Comparison of ENCODE assay signal across 8 cellular contexts in the genomic region with DNA sequence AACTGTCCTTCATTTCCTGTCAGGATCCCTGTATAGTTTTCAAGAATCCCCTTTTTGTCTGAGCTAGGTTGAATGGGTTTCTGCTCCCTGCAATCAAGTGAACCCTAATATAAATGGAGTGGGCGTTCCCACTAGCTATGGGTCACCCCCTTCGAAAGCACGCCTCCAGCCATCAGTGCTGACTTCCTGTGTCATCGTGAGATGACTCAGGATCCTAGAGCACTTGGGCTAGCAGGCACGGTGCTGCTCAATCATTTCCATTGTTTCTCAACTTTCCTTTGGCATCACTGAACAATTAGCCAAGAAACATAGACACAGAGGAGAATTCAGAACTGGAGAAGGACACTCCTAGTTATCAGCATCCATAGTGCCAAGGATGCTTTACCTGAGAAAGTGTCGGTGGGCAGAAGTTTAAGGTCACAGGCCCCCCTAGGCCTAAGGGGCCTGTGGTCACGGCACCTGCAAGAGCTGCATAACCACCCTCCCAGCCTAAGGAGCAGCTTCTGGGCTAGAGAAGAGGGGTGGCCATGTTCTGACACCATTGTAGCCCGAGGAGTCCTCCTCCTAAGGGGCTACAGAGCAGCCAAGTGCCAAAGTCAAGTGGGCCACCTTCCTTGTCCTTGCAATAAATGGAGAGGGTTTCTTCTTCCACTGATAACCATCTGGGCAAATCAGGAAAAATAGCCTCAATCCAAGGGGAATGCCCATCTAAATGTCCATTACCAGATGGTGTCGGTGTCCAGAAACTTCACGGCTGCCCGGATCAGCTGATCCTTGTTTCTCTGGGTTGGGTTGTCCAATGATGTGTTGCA.
DNase-seq lines count a peak whose midpoint lies in the region; ATAC-seq and TF ChIP-seq lines count a peak whose summit lies in the region.

No MANE protein-coding gene starts in this region.

- ATAC-seq in GM19035 (IDR thresholded peaks at IDR 0.05; ENCODE audit: unreplicated experiment) = peak; percentile 77

- H3K27ac ChIP-seq in RWPE1 = peak overlapping the region; percentile 69

- DNase-seq in AG10803 (ENCODE audit: low read depth) = peak; percentile 66
- peak; percentile 60 for DNase-seq in RWPE1 (ENCODE audit: low spot score)
- peak; percentile 60 to 69 for DNase-seq in foreskin fibroblast
- no peak for DNase-seq in NCI-H2029 (lab: John Stamatoyannopoulos, UW)
- no peak for DNase-seq in HuH-7 (ENCODE audit: low spot score)
- no peak for DNase-seq in SKM-1 treated with dmso at 0.1 percent for 144 hours (lab: John Stamatoyannopoulos, UW; ENCODE audit: unreplicated experiment)
- no peak for DNase-seq in DMS153 treated with DMSO at 0.1 percent for 48 hours (lab: John Stamatoyannopoulos, UW; ENCODE audit: unreplicated experiment)

- H3K4me3 ChIP-seq in AG10803 (ENCODE audit: low read length) (no peak overlapping the region), foreskin fibroblast (ENCODE audit: low read depth in 1 of 2, low read length in 2 of 2) (no peak overlapping the region)

- CTCF ChIA-PET in RWPE1 (lab: Yijun Ruan, JAX) = interaction anchor here (0.6 to 1.8 kb wide), 3 partner anchors 8 to 198 kb away, joined by 5 to 9 read pairs (median 8); no protein-coding TSS in a partner anchor

- TF ChIP-seq CTCF in AG10803 (conservative IDR thresholded peaks at IDR 0.05; ENCODE audit: low read length) = no peak
- TF ChIP-seq CTCF in RWPE1 (conservative IDR thresholded peaks at IDR 0.05; ENCODE audit: low read depth) = no peak
- TF ChIP-seq CTCF in foreskin fibroblast (IDR thresholded peaks at IDR 0.05; ENCODE audit: low read depth, low read length) = no peak

- POLR2A ChIA-PET in RWPE1 (lab: Yijun Ruan, JAX; ENCODE audit: low non-redundant PET) = no interaction called here

Comparison
In these comparisons a context has a peak if more than half of its experiments do, and no peak if none do; other contexts are left out.
1. DNase-seq: peak in AG10803 (single experiment), RWPE1 (single experiment) and foreskin fibroblast (2 of 2); none in NCI-H2029 (single experiment), HuH-7 (single experiment), SKM-1 treated with dmso at 0.1 percent for 144 hours (single experiment) and DMS153 treated with DMSO at 0.1 percent for 48 hours (single experiment).